ENCODE assay signal across 10 cellular contexts in the genomic region with DNA sequence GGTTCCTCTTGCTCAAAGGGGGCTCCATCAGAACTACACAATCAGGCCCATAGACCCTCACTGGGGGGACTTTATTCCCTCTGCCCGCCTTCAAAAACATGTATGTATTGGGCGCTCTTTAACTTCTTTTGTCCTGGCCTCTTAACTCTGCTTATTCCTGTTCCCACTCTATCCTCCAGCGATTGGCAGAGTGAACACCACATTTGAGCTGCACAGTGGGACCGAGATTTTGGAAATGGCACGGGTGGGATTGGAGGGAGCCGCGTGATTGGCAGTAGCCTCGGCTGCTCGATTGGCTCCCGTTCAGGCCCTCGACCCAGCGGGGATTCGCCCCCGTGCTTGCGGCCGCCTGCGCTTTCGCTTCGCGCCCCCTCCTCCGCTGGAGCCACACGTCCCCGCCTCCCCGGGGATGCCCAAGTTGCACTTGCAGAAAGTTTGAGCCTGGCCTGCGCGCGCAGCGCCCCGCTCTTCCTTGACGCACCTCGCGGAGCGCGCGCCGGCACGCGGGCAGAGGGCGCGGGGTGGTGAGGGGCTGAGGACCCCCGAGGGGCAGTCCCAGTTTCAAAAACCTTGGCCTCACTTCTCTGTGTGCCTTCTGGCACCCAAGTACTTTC. TPM values are rescaled to one million over a fixed set of nuclear protein-coding genes. Genes with fewer than 3 reads are reported as not detected.
DNase-seq lines count a peak whose midpoint lies in the region; ATAC-seq and TF ChIP-seq lines count a peak whose summit lies in the region.
"Had no signal": no experiment of that assay in that cellular context is flagged by ENCODE, and none has a peak within 500 bp of the region (broad histone marks: within the 10 kb centered on the region; RNA-seq: fewer than 3 reads in every experiment).

ZIC5 (minus strand) TSS at position 192 of the 614 bp plus-strand sequence; CDS start at position 28, 164 bp downstream.

- peak in 1 of 2 donors; percentile 68 for DNase-seq in cardiac muscle cell (ENCODE audit: low read depth in 1 of 2, low spot score in 1 of 2)
- no peak for DNase-seq in Right ventricle myocardium superior
- DNase-seq in WERI-Rb-1, result peak; percentile 86
- no peak for DNase-seq in transverse colon
- no peak for DNase-seq in erythroblast (lab: John Stamatoyannopoulos, UW)
- no peak for DNase-seq in 8988T
- DNase-seq in BE2C, result no peak
- DNase-seq: GDM1 had no signal

- H3K9me3 ChIP-seq in cardiac muscle cell (ENCODE audit: low read depth), result no peaks in the 10 kb centered on the region
- no peaks in the 10 kb centered on the region for H3K9me3 ChIP-seq in WERI-Rb-1 (ENCODE audit: severe bottlenecking)
- no peaks in the 10 kb centered on the region for H3K9me3 ChIP-seq in iPS-15b (ENCODE audit: control insufficient read depth, insufficient read depth, low read length)
- H3K9me3 ChIP-seq in transverse colon, result no peaks in the 10 kb centered on the region
- H3K9me3 ChIP-seq in BE2C, result no peaks in the 10 kb centered on the region; the same call in 1 of the 2 replicates

- no peak within 1 kb of the TSS for H3K9ac ChIP-seq in iPS-15b (ENCODE audit: low read depth, low read length)

- in situ Hi-C loops in transverse colon (cut with MboI; ENCODE audit: low pct_ligation_motif_present in 1 of 4, low pct_unique_long_range_greater_than_20kb in 1 of 4, low sequenced_read_pairs in 3 of 4), result no loop called here

- H3K36me3 ChIP-seq in cardiac muscle cell (no peaks in the 10 kb centered on the region), WERI-Rb-1 (peaks cover 4% of the 10 kb centered on the region), iPS-15b (ENCODE audit: control insufficient read depth, insufficient read depth, low read length) (no peaks in the 10 kb centered on the region), transverse colon (no peaks in the 10 kb centered on the region), BE2C (no peaks in the 10 kb centered on the region)

- no peak for TF ChIP-seq POLR2A in transverse colon (IDR thresholded peaks at IDR 0.05)
- TF ChIP-seq POLR2A in erythroblast (IDR thresholded peaks at IDR 0.05; ENCODE audit: low read length), result no peak

- TF ChIP-seq CTCF in cardiac muscle cell (IDR thresholded peaks at IDR 0.05; ENCODE audit: low read depth, low read length), result no peak
- no peak for TF ChIP-seq CTCF in WERI-Rb-1 (IDR thresholded peaks at IDR 0.05; ENCODE audit: low read depth, low read length)
- no peak for TF ChIP-seq CTCF in transverse colon (IDR thresholded peaks at IDR 0.05)
- TF ChIP-seq CTCF in BE2C (IDR thresholded peaks at IDR 0.05; ENCODE audit: low read depth, low read length), result no peak

- peaks cover 97% of the 10 kb centered on the region for H3K27me3 ChIP-seq in cardiac muscle cell
- peaks cover 52% of the 10 kb centered on the region for H3K27me3 ChIP-seq in WERI-Rb-1 (ENCODE audit: insufficient read depth, low read depth, severe bottlenecking)
- H3K27me3 ChIP-seq in iPS-15b (ENCODE audit: control insufficient read depth, insufficient read depth, low read length), result peaks cover 70% of the 10 kb centered on the region
- peaks cover 97% of the 10 kb centered on the region for H3K27me3 ChIP-seq in transverse colon
- peaks cover 100% of the 10 kb centered on the region for H3K27me3 ChIP-seq in BE2C

- H3K27ac ChIP-seq in cardiac muscle cell (no peak within 1 kb of the TSS), WERI-Rb-1 (peak within 1 kb of the TSS; percentile 82), transverse colon (no peak within 1 kb of the TSS)

- 18 to 31% methylated on average over 2 to 33 of the region's 41 CpGs for WGBS in transverse colon (ENCODE audit: low coverage in 1 of 2), 2 donors

- peak within 1 kb of the TSS; percentile 41 for H3K4me3 ChIP-seq in cardiac muscle cell
- H3K4me3 ChIP-seq in WERI-Rb-1 (ENCODE audit: low read depth, low read length), result peak within 1 kb of the TSS; percentile 93
- H3K4me3 ChIP-seq in iPS-15b (ENCODE audit: low read depth, low read length), result peak within 1 kb of the TSS; percentile 60
- H3K4me3 ChIP-seq in transverse colon, result peak within 1 kb of the TSS in 3 of 4 donors; percentile 20 to 47 (median 32)
- H3K4me3 ChIP-seq in BE2C (ENCODE audit: low read depth, low read length), result no peak within 1 kb of the TSS

- no peak for TF ChIP-seq EP300 in transverse colon (IDR thresholded peaks at IDR 0.05; ENCODE audit: low read depth)

- H3K4me1 ChIP-seq in cardiac muscle cell (ENCODE audit: low read depth) (no peaks in the 10 kb centered on the region), iPS-15b (ENCODE audit: control insufficient read depth, insufficient read depth, low read length) (peaks cover 36% of the 10 kb centered on the region), transverse colon (peaks cover 17 to 38% (median 34%) of the 10 kb centered on the region in 4 donors), BE2C (no peaks in the 10 kb centered on the region)

- ATAC-seq in Right ventricle myocardium superior (ENCODE audit: poor library complexity), result no peak

- intact Hi-C loops in Right ventricle myocardium superior (cut with DNase I) (no loop called here), transverse colon (cut with DNase I; ENCODE audit: low total_unique reads) (no loop called here)

RNA-seq across cellular contexts. Expression of gene ZIC5, which starts in this region (rescaled TPM):
- total RNA-seq in cardiac muscle cell, result 0.56 and 0.69 TPM in 2 replicates
- 0.22 and 0.85 TPM in 2 replicates for polyA plus RNA-seq in cardiac muscle cell
- not detected for total RNA-seq in Right ventricle myocardium superior
- not detected for total RNA-seq in transverse colon
- polyA plus RNA-seq in BE2C (2012; ENCODE audit: insufficient read depth, insufficient read length, low read depth), result not detected
- total RNA-seq: pulmonary artery endothelial cell had no signal
